ENCODE assay signal across 1 cellular context in genomic region chr10:69087600-69088470, GRCh38.
TF ChIP-seq lines count a peak whose summit lies in the region.

Gene SRGN (plus strand): TSS chr10:69088103. CDS start chr10:69088158, 55 bp downstream.

TF ChIP-seq in K562, 482 proteins besides CTCF, POLR2A, EP300 and RAD21 (continued from another document and continues in another):
- TF ChIP-seq REST (CRISPR knock-in tag; IDR thresholded peaks at IDR 0.05; ENCODE audit: low read depth) = no peak
- TF ChIP-seq BMI1 (IDR thresholded peaks at IDR 0.05; ENCODE audit: low read length) = no peak
- TF ChIP-seq KLF6 (CRISPR knock-in tag; IDR thresholded peaks at IDR 0.05; ENCODE audit: borderline replicate concordance) = no peak
- no peak for TF ChIP-seq ZNF277 (CRISPR knock-in tag; IDR thresholded peaks at IDR 0.05; ENCODE audit: borderline replicate concordance)
- TF ChIP-seq KLF10 (CRISPR knock-in tag; IDR thresholded peaks at IDR 0.05) = no peak
- TF ChIP-seq ZNF318 (IDR thresholded peaks at IDR 0.05; ENCODE audit: borderline replicate concordance in 1 of 2, low read depth in 1 of 2) = no peak
- TF ChIP-seq JUN (IDR thresholded peaks at IDR 0.05; ENCODE audit: borderline replicate concordance, low read depth, low read length) = 0 out of 2 replicates have a peak, but pooled peaks have one; percentile 24
- no peak for TF ChIP-seq JUN (CRISPR knock-in tag; IDR thresholded peaks at IDR 0.05; ENCODE audit: borderline replicate concordance)
- TF ChIP-seq POLR2B (IDR thresholded peaks at IDR 0.05; ENCODE audit: low read depth, partially characterized antibody) = peak; percentile 95
- TF ChIP-seq ZFP91 (CRISPR knock-in tag; IDR thresholded peaks at IDR 0.05) = peak; percentile 87
- TF ChIP-seq PCBP1 (IDR thresholded peaks at IDR 0.05; ENCODE audit: low read depth, low read length, poor library complexity, severe bottlenecking) = no peak
- no peak for TF ChIP-seq PHTF2 (CRISPR knock-in tag; IDR thresholded peaks at IDR 0.05)
- TF ChIP-seq HIVEP1 (CRISPR knock-in tag; IDR thresholded peaks at IDR 0.05) = no peak
- no peak for TF ChIP-seq CLOCK (CRISPR knock-in tag; IDR thresholded peaks at IDR 0.05; ENCODE audit: borderline replicate concordance)
- TF ChIP-seq FOXK1 (CRISPR knock-in tag; IDR thresholded peaks at IDR 0.05; ENCODE audit: borderline replicate concordance) = no peak
- no peak for TF ChIP-seq ZNF23 (CRISPR knock-in tag; IDR thresholded peaks at IDR 0.05)
- TF ChIP-seq SMAD3 (CRISPR knock-in tag; conservative IDR thresholded peaks at IDR 0.05) = no peak
- TF ChIP-seq EHMT2 (IDR thresholded peaks at IDR 0.05) = no peak
- TF ChIP-seq GATAD2B (IDR thresholded peaks at IDR 0.05; ENCODE audit: borderline replicate concordance) = peak; percentile 56
- no peak for TF ChIP-seq ZBTB7A (IDR thresholded peaks at IDR 0.05; ENCODE audit: borderline replicate concordance, control insufficient read depth, low read depth, low read length)
- no peak for TF ChIP-seq CCAR2 (IDR thresholded peaks at IDR 0.05; ENCODE audit: low read depth, low read length)
- TF ChIP-seq LEF1 (IDR thresholded peaks at IDR 0.05) = peak; percentile 9; the same call in 1 of the 2 replicates
- no peak; the same call in 1 of the 2 replicates for TF ChIP-seq ATF3 (IDR thresholded peaks at IDR 0.05)
- no peak; the same call in 1 of the 2 replicates for TF ChIP-seq ATF3 (CRISPR knock-in tag; conservative IDR thresholded peaks at IDR 0.05)
- TF ChIP-seq HDAC8 (tag; IDR thresholded peaks at IDR 0.05) = no peak
- TF ChIP-seq CHD4 (IDR thresholded peaks at IDR 0.05; ENCODE audit: insufficient read depth, insufficient replicate concordance, low read depth, low read length, poor library complexity, severe bottlenecking) = no peak
- TF ChIP-seq ETV1 (tag; conservative IDR thresholded peaks at IDR 0.05; ENCODE audit: low read depth) = no peak
- no peak for TF ChIP-seq FOXJ3 (CRISPR knock-in tag; IDR thresholded peaks at IDR 0.05)
- no peak for TF ChIP-seq ZNF511 (CRISPR knock-in tag; IDR thresholded peaks at IDR 0.05)
- TF ChIP-seq HNRNPL (IDR thresholded peaks at IDR 0.05; ENCODE audit: low read depth, low read length) = no peak
- TF ChIP-seq TAF1 (IDR thresholded peaks at IDR 0.05; ENCODE audit: control insufficient read depth, extremely low read depth, insufficient read depth, low read length, severe bottlenecking) = peak; percentile 93
- peak; percentile 86 for TF ChIP-seq BRD9 (IDR thresholded peaks at IDR 0.05; ENCODE audit: low read depth, partially characterized antibody)
- no peak for TF ChIP-seq ZNF280B (CRISPR knock-in tag; IDR thresholded peaks at IDR 0.05)
- TF ChIP-seq STAG1 (CRISPR knock-in tag; IDR thresholded peaks at IDR 0.05; ENCODE audit: borderline replicate concordance) = no peak
- no peak for TF ChIP-seq RB1 (IDR thresholded peaks at IDR 0.05; ENCODE audit: low read depth)
- no peak for TF ChIP-seq SREBF1 (IDR thresholded peaks at IDR 0.05; ENCODE audit: borderline replicate concordance, low read depth, low read length)
- no peak for TF ChIP-seq PRMT5 (CRISPR knock-in tag; IDR thresholded peaks at IDR 0.05)
- TF ChIP-seq KLF1 (tag; IDR thresholded peaks at IDR 0.05) = no peak
- no peak for TF ChIP-seq COPS2 (conservative IDR thresholded peaks at IDR 0.05)
- no peak for TF ChIP-seq GTF2A2 (tag; IDR thresholded peaks at IDR 0.05)
- no peak for TF ChIP-seq NFXL1 (CRISPR knock-in tag; IDR thresholded peaks at IDR 0.05)
- TF ChIP-seq RBBP5 (IDR thresholded peaks at IDR 0.05; ENCODE audit: borderline replicate concordance, insufficient read depth, low read length, poor library complexity, severe bottlenecking) = no peak
- TF ChIP-seq MAFG (tag; conservative IDR thresholded peaks at IDR 0.05) = peak; percentile 56; the same call in 1 of the 2 replicates
- TF ChIP-seq ESRRA (IDR thresholded peaks at IDR 0.05; ENCODE audit: borderline replicate concordance, low read depth) = 0 out of 2 replicates have a peak, but pooled peaks have one; percentile 14
